20 cellular contexts compared by ENCODE assay signal in the genomic region with DNA sequence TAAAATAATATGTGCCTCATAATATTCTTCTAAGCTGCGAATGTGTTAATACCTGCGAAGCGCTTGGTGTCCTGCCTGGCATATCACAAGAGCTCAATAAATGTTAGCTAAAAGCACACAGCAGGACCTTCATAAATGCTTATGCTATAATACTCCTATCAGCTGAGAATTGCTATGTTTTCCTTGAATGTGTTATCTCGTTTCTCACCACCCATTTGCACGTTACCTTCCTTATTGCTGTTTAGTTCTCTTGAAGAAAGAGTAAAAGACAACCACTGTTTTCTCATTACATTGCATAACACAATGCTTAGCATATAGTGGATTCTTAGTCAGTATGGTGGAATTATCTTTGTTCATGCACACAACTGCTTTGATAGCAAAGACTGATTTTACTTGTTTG.
DNase-seq lines count a peak whose midpoint lies in the region; ATAC-seq, FAIRE-seq and TF ChIP-seq lines count a peak whose summit lies in the region.
"Had no signal": no experiment of that assay in that cellular context is flagged by ENCODE, and none has a peak within 500 bp of the region (broad histone marks: within the 10 kb centered on the region; RNA-seq: fewer than 3 reads in every experiment).

No MANE protein-coding gene starts in this region.

- H3K4me1 Mint-ChIP-seq in Caco-2 (ENCODE audit: low read depth, unreplicated experiment) = peaks cover 54% of the 10 kb centered on the region
- H3K4me1 Mint-ChIP-seq in T-helper 2 cell treated with Interferon-gamma antibody and Interleukin-4, amounts not matched to agents 5 μg/mL and 100 μg/mL, for 36 hours (ENCODE audit: low read depth) = no peaks in the 10 kb centered on the region
- H3K4me1 Mint-ChIP-seq: CD4-positive, alpha-beta memory T cell had no signal

- H3K9ac ChIP-seq in colonic mucosa (ENCODE audit: low read depth in 2 of 2, low read length in 2 of 2) = no peak overlapping the region

- H3K27ac Mint-ChIP-seq in Caco-2 (ENCODE audit: unreplicated experiment) = peak overlapping the region; percentile 14
- no peak overlapping the region for H3K27ac Mint-ChIP-seq in T-helper 2 cell treated with Interferon-gamma antibody and Interleukin-4, amounts not matched to agents 5 μg/mL and 100 μg/mL, for 36 hours
- H3K27ac Mint-ChIP-seq: CD4-positive, alpha-beta memory T cell; HFFc6 had no signal

- 27 to 69% (median 50%) methylated on average over 5 of the region's 5 CpGs for WGBS in small intestine, 3 donors

- H3K4me3 Mint-ChIP-seq in Caco-2 (ENCODE audit: unreplicated experiment) = no peak overlapping the region
- H3K4me3 Mint-ChIP-seq in T-helper 2 cell treated with Interferon-gamma antibody and Interleukin-4, amounts not matched to agents 5 μg/mL and 100 μg/mL, for 36 hours = no peak overlapping the region
- H3K4me3 Mint-ChIP-seq: CD4-positive, alpha-beta memory T cell; HFFc6 had no signal

- no peaks in the 10 kb centered on the region for H3K27me3 ChIP-seq in Caco-2 (replicated peaks; ENCODE audit: control insufficient read depth, insufficient read depth, low read length)
- no peaks in the 10 kb centered on the region for H3K27me3 ChIP-seq in colonic mucosa
- H3K27me3 ChIP-seq in small intestine (ENCODE audit: control insufficient read depth in 2 of 2, insufficient read depth in 2 of 2, low read length in 2 of 2) = no peaks in the 10 kb centered on the region

- peaks cover 29% of the 10 kb centered on the region for H3K9me3 Mint-ChIP-seq in Caco-2 (ENCODE audit: unreplicated experiment)
- H3K9me3 Mint-ChIP-seq in T-helper 2 cell treated with Interferon-gamma antibody and Interleukin-4, amounts not matched to agents 5 μg/mL and 100 μg/mL, for 36 hours = no peaks in the 10 kb centered on the region
- H3K9me3 Mint-ChIP-seq: HFFc6 had no signal

- TF ChIP-seq CTCF in Caco-2 (IDR thresholded peaks at IDR 0.05; ENCODE audit: insufficient read depth in 1 of 2, low read depth in 1 of 2, low read length in 1 of 2, severe bottlenecking in 1 of 2, unreplicated experiment in 1 of 2) = no peak
- TF ChIP-seq CTCF in colonic mucosa (IDR thresholded peaks at IDR 0.05) = no peak
- no peak for TF ChIP-seq CTCF in mucosa of descending colon (IDR thresholded peaks at IDR 0.05)

- ATAC-seq in mucosa of descending colon (peak; percentile 60), GM18519 (IDR thresholded peaks at IDR 0.05; ENCODE audit: low FRiP score, unreplicated experiment) (no peak)

- no peaks in the 10 kb centered on the region for H3K36me3 ChIP-seq in Caco-2 (ENCODE audit: control insufficient read depth, insufficient read depth, low read length)
- H3K36me3 ChIP-seq in colonic mucosa = no peaks in the 10 kb centered on the region
- H3K36me3 ChIP-seq in mucosa of descending colon (ENCODE audit: low read depth) = no peaks in the 10 kb centered on the region
- H3K36me3 ChIP-seq in small intestine (ENCODE audit: control insufficient read depth in 2 of 2, insufficient read depth in 2 of 2, low read length in 2 of 2) = no peaks in the 10 kb centered on the region
- H3K36me3 ChIP-seq: HAP-1 had no signal

- peaks cover 13% of the 10 kb centered on the region for H3K36me3 Mint-ChIP-seq in Caco-2 (ENCODE audit: insufficient read depth, unreplicated experiment)
- H3K36me3 Mint-ChIP-seq in T-helper 2 cell treated with Interferon-gamma antibody and Interleukin-4, amounts not matched to agents 5 μg/mL and 100 μg/mL, for 36 hours (ENCODE audit: low read depth) = no peaks in the 10 kb centered on the region
- H3K36me3 Mint-ChIP-seq: CD4-positive, alpha-beta memory T cell had no signal

- H3K27ac ChIP-seq in colonic mucosa (peak overlapping the region; percentile 18), small intestine (ENCODE audit: low read depth in 1 of 2, low read length in 1 of 2) (no peak overlapping the region)

- H3K4me1 ChIP-seq in Caco-2 (peaks cover 74% of the 10 kb centered on the region), colonic mucosa (no peaks in the 10 kb centered on the region), mucosa of descending colon (ENCODE audit: low read depth) (peaks cover 35% of the 10 kb centered on the region), small intestine (ENCODE audit: control insufficient read depth in 2 of 2, insufficient read depth in 1 of 2, low read depth in 1 of 2, low read length in 1 of 2) (peaks cover 4 to 5% of the 10 kb centered on the region in 2 donors)
- H3K4me1 ChIP-seq: HAP-1 had no signal

- no peak for FAIRE-seq in small intestine (lab: Jason Lieb, UNC)
- FAIRE-seq in urothelium cell line (lab: Jason Lieb, UNC) = no peak
- FAIRE-seq: G401.6, GM12892, H54 had no signal

- intact Hi-C loops in Caco-2 (cut with micrococcal nuclease; ENCODE audit: unreplicated experiment) = loop anchor here (10.0 kb wide), 2 partner anchors 78 to 238 kb away; no protein-coding TSS in a partner anchor
- intact Hi-C loops in colonic mucosa (cut with DNase I) = no loop called here
- intact Hi-C loops in mucosa of descending colon (cut with DNase I, micrococcal nuclease) = no loop called here

- DNase-seq in Caco-2 (no peak), colonic mucosa (no peak), mucosa of descending colon (no peak), small intestine (peak; percentile 59), NCI-H2029 (lab: John Stamatoyannopoulos, UW) (no peak), urothelium cell line (ENCODE audit: low spot score) (no peak)
- DNase-seq in T-helper 2 cell treated with Interferon-gamma antibody and Interleukin-4, amounts not matched to agents 5 μg/mL and 100 μg/mL, for 36 hours (ENCODE audit: low spot score) = no peak
- DNase-seq: 8988T; C1 segment of cervical spinal cord; CD4-positive, alpha-beta memory T cell; COR-L47; DMS153; DND-41; GOT3; HFFc6 had no signal

- BruUV-seq in Caco-2 (replicated peaks; lab: Mats Ljungman, UMichigan) = no TSS peak

- H3K4me3 ChIP-seq in Caco-2 (ENCODE audit: low read depth, low read length) (no peak overlapping the region), colonic mucosa (no peak overlapping the region), mucosa of descending colon (no peak overlapping the region), small intestine (ENCODE audit: low read depth in 1 of 2, low read length in 2 of 2) (no peak overlapping the region)
- H3K4me3 ChIP-seq: HAP-1 had no signal

- POLR2A ChIA-PET in Caco-2 (lab: Charles Lee) = interaction anchor here (0.9 kb wide), 1 partner anchor 42 kb away, joined by 4 read pairs; no protein-coding TSS in a partner anchor

- CTCF ChIA-PET in Caco-2 (lab: Charles Lee) = no interaction called here

- no peaks in the 10 kb centered on the region for H3K27me3 Mint-ChIP-seq in Caco-2 (ENCODE audit: insufficient read depth, unreplicated experiment)
- no peaks in the 10 kb centered on the region for H3K27me3 Mint-ChIP-seq in T-helper 2 cell treated with Interferon-gamma antibody and Interleukin-4, amounts not matched to agents 5 μg/mL and 100 μg/mL, for 36 hours (ENCODE audit: low read depth)

- no peaks in the 10 kb centered on the region for H3K9me3 ChIP-seq in Caco-2
- H3K9me3 ChIP-seq in colonic mucosa = no peaks in the 10 kb centered on the region
- H3K9me3 ChIP-seq in mucosa of descending colon = no peaks in the 10 kb centered on the region
- H3K9me3 ChIP-seq in small intestine (ENCODE audit: control insufficient read depth, low read depth) = no peaks in the 10 kb centered on the region
- H3K9me3 ChIP-seq: HAP-1 had no signal
